23 cellular contexts compared by ENCODE assay signal in genomic region chr10:25615926-25616325, GRCh38.
DNase-seq lines count a peak whose midpoint lies in the region; ATAC-seq and TF ChIP-seq lines count a peak whose summit lies in the region.
"Had no signal": no experiment of that assay in that cellular context is flagged by ENCODE, and none has a peak within 500 bp of the region (broad histone marks: within the 10 kb centered on the region; RNA-seq: fewer than 3 reads in every experiment).

No MANE protein-coding gene starts in this region.

- H3K9me3 ChIP-seq in testis (no peaks in the 10 kb centered on the region), aorta (ENCODE audit: control insufficient read depth, low read length) (no peaks in the 10 kb centered on the region)
- H3K9me3 ChIP-seq: A549, BE2C had no signal

- H3K4me3 ChIP-seq in testis = no peak overlapping the region
- H3K4me3 ChIP-seq in aorta (ENCODE audit: low read length in 2 of 2) = no peak overlapping the region
- H3K4me3 ChIP-seq: A549; BLaER1 treated with 17β-estradiol and CSF1 and Interleukin-3, amounts not matched to agents 10 nM and 100 nM; GM23248 had no signal

- 54 to 72% methylated on average over 5 of the region's 5 CpGs for WGBS in testis, 2 donors
- WGBS in aorta, 2 donors = 84 to 85% methylated on average over 5 of the region's 5 CpGs

- no peak for ATAC-seq in aorta (ENCODE audit: low FRiP score)
- ATAC-seq: A549 had no signal

- H3K27me3 ChIP-seq in testis = no peaks in the 10 kb centered on the region
- H3K27me3 ChIP-seq in aorta (ENCODE audit: control insufficient read depth in 1 of 2, insufficient read depth in 2 of 2, low read length in 1 of 2) = no peaks in the 10 kb centered on the region
- H3K27me3 ChIP-seq: BE2C; BLaER1 treated with 17β-estradiol and CSF1 and Interleukin-3, amounts not matched to agents 10 nM and 100 nM had no signal

- peak overlapping the region; percentile 55 for H3K27ac Mint-ChIP-seq in neural crest cell (ENCODE audit: unreplicated experiment)
- H3K27ac Mint-ChIP-seq: CD4-positive, alpha-beta T cell; CD8-positive, alpha-beta memory T cell had no signal

- no peaks in the 10 kb centered on the region for H3K27me3 Mint-ChIP-seq in neural crest cell (ENCODE audit: low read depth)
- H3K27me3 Mint-ChIP-seq: CD4-positive, alpha-beta T cell; CD8-positive, alpha-beta memory T cell had no signal

- DNase-seq in SK-MEL-5 (ENCODE audit: low read depth, low spot score) (peak; percentile 70), medulla oblongata (ENCODE audit: extremely low spot score) (peak; percentile 57), neural crest cell (ENCODE audit: low read depth, low spot score) (peak; percentile 9), testis (peak; percentile 67), COR-L47 (lab: John Stamatoyannopoulos, UW) (no peak), NOMO-1 (lab: John Stamatoyannopoulos, UW; ENCODE audit: unreplicated experiment in 2 of 2) (no peak), aorta (no peak)
- DNase-seq: 8988T; ACHN; AML-193; BE2C; Calu3; CD4-positive, alpha-beta T cell; CD8-positive, alpha-beta memory T cell; DMS53; DMS79 treated with DMSO at 0.1 percent for 48 hours; GF-D8; GM23248; H7; HCEC 1CT had no signal

- peaks cover 22% of the 10 kb centered on the region for H3K9me3 Mint-ChIP-seq in neural crest cell

- intact Hi-C loops in testis (cut with DNase I; ENCODE audit: low total_unique reads) = no loop called here
- intact Hi-C loops in aorta (cut with DNase I) = no loop called here

- H3K4me1 ChIP-seq in testis (no peaks in the 10 kb centered on the region), aorta (ENCODE audit: control insufficient read depth in 1 of 2, insufficient read depth in 2 of 2, low read length in 2 of 2) (no peaks in the 10 kb centered on the region)
- H3K4me1 ChIP-seq: A549; BE2C; BLaER1 treated with 17β-estradiol and CSF1 and Interleukin-3, amounts not matched to agents 10 nM and 100 nM had no signal

- in situ Hi-C loops in SK-MEL-5 (cut with HindIII; ENCODE audit: low pct_unique_long_range_greater_than_20kb, low sequenced_read_pairs) = no loop called here

- H3K27ac ChIP-seq in testis (no peak overlapping the region), aorta (ENCODE audit: low read depth in 1 of 2, low read length in 2 of 2) (no peak overlapping the region)
- H3K27ac ChIP-seq: A549; BLaER1 treated with 17β-estradiol and CSF1 and Interleukin-3, amounts not matched to agents 10 nM and 100 nM; GM23248 had no signal

- no peak overlapping the region for H3K4me3 Mint-ChIP-seq in neural crest cell
- H3K4me3 Mint-ChIP-seq: CD14-positive monocyte; CD4-positive, alpha-beta T cell; CD8-positive, alpha-beta memory T cell had no signal

- H3K36me3 ChIP-seq in testis (ENCODE audit: low read depth, missing control alignments) (no peaks in the 10 kb centered on the region), aorta (ENCODE audit: control insufficient read depth in 1 of 2, insufficient read depth in 2 of 2, low read length in 1 of 2) (no peaks in the 10 kb centered on the region)
- H3K36me3 ChIP-seq: BE2C; BLaER1 treated with 17β-estradiol and CSF1 and Interleukin-3, amounts not matched to agents 10 nM and 100 nM had no signal

- no peak for TF ChIP-seq POLR2A in testis (IDR thresholded peaks at IDR 0.05)

- H3K4me1 Mint-ChIP-seq in neural crest cell = peaks cover 13% of the 10 kb centered on the region
- H3K4me1 Mint-ChIP-seq: CD14-positive monocyte; CD8-positive, alpha-beta memory T cell had no signal

- no peaks in the 10 kb centered on the region for H3K36me3 Mint-ChIP-seq in neural crest cell (ENCODE audit: low read depth)
- H3K36me3 Mint-ChIP-seq: CD14-positive monocyte; CD8-positive, alpha-beta memory T cell had no signal

- TF ChIP-seq CTCF in neural crest cell (conservative IDR thresholded peaks at IDR 0.05) = no peak
- TF ChIP-seq CTCF in testis (IDR thresholded peaks at IDR 0.05) = no peak

Comparison
In these comparisons a context has a peak if more than half of its experiments do, and no peak if none do; other contexts are left out.
1. DNase-seq: peak in SK-MEL-5 (single experiment), medulla oblongata (single experiment), neural crest cell (single experiment) and testis (single experiment); none in COR-L47 (single experiment), NOMO-1 (0 of 2) and aorta (0 of 2).